In genomic region chr16:86090461-86091170, GRCh38 we compare ENCODE assay signal across 16 cellular contexts.
"Had no signal": no experiment of that assay in that cellular context is flagged by ENCODE, and none has a peak within 500 bp of the region (broad histone marks: within the 10 kb centered on the region; RNA-seq: fewer than 3 reads in every experiment).

No MANE protein-coding gene starts in this region.

- H3K27me3 ChIP-seq: brain microvascular endothelial cell, right lobe of liver, transverse colon had no signal

- H3K36me3 ChIP-seq: brain microvascular endothelial cell, right lobe of liver, transverse colon had no signal

- H2AFZ ChIP-seq: parathyroid adenoma had no signal

- DNase-seq: activated CD4-positive, alpha-beta T cell treated with anti-CD3 and anti-CD28 coated beads for 1 hour; activated CD4-positive, alpha-beta T cell treated with anti-CD3 and anti-CD28 coated beads, Interleukin-2, amount 50 U/mL, for 48 hours; activated naive CD4-positive, alpha-beta T cell treated with Interleukin-2 at 50 U/mL for 16 hours; brain microvascular endothelial cell; cortex of kidney; kidney glomerular epithelial cell; left ventricle myocardium superior; natural killer cell; stimulated activated CD8-positive, alpha-beta memory T cell treated with anti-CD3 and anti-CD28 coated beads, Interleukin-4, amount 100 ng/mL, for 48 hours; stimulated activated naive CD4-positive, alpha-beta T cell treated with Interleukin-2 at 50 U/mL for 16 hours; transverse colon had no signal

- ATAC-seq: left ventricle myocardium superior, natural killer cell had no signal

- H3K36me3 Mint-ChIP-seq: natural killer cell had no signal

- H3K4me1 ChIP-seq: parathyroid adenoma, right lobe of liver, transverse colon had no signal

- H3K27ac Mint-ChIP-seq: natural killer cell; T-helper 1 cell treated with Interleukin-12 subunit alpha and Interleukin-12 subunit beta and Interleukin-4 antibody, amounts not matched to agents 30 μg/mL and 1 μg/mL, for 36 hours had no signal

- H3K9me3 Mint-ChIP-seq: natural killer cell; T-helper 1 cell treated with Interleukin-12 subunit alpha and Interleukin-12 subunit beta and Interleukin-4 antibody, amounts not matched to agents 30 μg/mL and 1 μg/mL, for 36 hours had no signal

- H3K27ac ChIP-seq: brain microvascular endothelial cell, parathyroid adenoma, right lobe of liver, transverse colon had no signal

- FAIRE-seq: endometrium, frontal cortex had no signal

- H3K4me3 Mint-ChIP-seq: natural killer cell; T-helper 1 cell treated with Interleukin-12 subunit alpha and Interleukin-12 subunit beta and Interleukin-4 antibody, amounts not matched to agents 30 μg/mL and 1 μg/mL, for 36 hours had no signal

- H3K4me3 ChIP-seq: right lobe of liver, transverse colon had no signal

- H3K9me3 ChIP-seq: right lobe of liver, transverse colon had no signal

- H3K79me2 ChIP-seq: parathyroid adenoma had no signal

- H3K9ac ChIP-seq: parathyroid adenoma had no signal
